ENCODE assay signal across 1 cellular context in genomic region chr4:112266823-112267222, GRCh38.
TF ChIP-seq lines count a peak whose summit lies in the region.

No MANE protein-coding gene starts in this region.

TF ChIP-seq in GM23338, 12 proteins besides CTCF, POLR2A, EP300 and RAD21:
- TF ChIP-seq ZNF462 (CRISPR knock-in tag; IDR thresholded peaks at IDR 0.05) (no peak), ETS1 (IDR thresholded peaks at IDR 0.05) (no peak), STAT1 (IDR thresholded peaks at IDR 0.05; ENCODE audit: unreplicated experiment) (no peak), NANOG (IDR thresholded peaks at IDR 0.05; ENCODE audit: borderline replicate concordance) (no peak), EZH2 (IDR thresholded peaks at IDR 0.05; ENCODE audit: low read depth, unreplicated experiment) (no peak), ZNF331 (CRISPR knock-in tag; IDR thresholded peaks at IDR 0.05; ENCODE audit: low read depth) (no peak), REST (IDR thresholded peaks at IDR 0.05; ENCODE audit: unreplicated experiment) (no peak), EZH2phosphoT487 (IDR thresholded peaks at IDR 0.05; ENCODE audit: unreplicated experiment) (no peak), POLR2AphosphoS5 (IDR thresholded peaks at IDR 0.05; ENCODE audit: low read depth) (no peak), ZNF114 (CRISPR knock-in tag; IDR thresholded peaks at IDR 0.05) (no peak), CREB1 (CRISPR knock-in tag; IDR thresholded peaks at IDR 0.05; ENCODE audit: low read depth) (no peak), JUNB (IDR thresholded peaks at IDR 0.05; ENCODE audit: unreplicated experiment) (no peak)
